Comparison of ENCODE assay signal across 8 cellular contexts in genomic region chr7:39833180-39833788, GRCh38.
DNase-seq lines count a peak whose midpoint lies in the region; ATAC-seq and TF ChIP-seq lines count a peak whose summit lies in the region.
"Not testable (repeated sequence)": the region's sequence is repeated elsewhere in the genome, so short reads cannot be mapped to it uniquely, and the experiment has no call there.

No MANE protein-coding gene starts in this region.

- CTCF ChIA-PET in MCF 10A (lab: Yijun Ruan, JAX), result not testable (repeated sequence)

- not testable (repeated sequence) for H3K36me3 Mint-ChIP-seq in MCF 10A (ENCODE audit: insufficient read depth, unreplicated experiment); stimulated activated naive CD8-positive, alpha-beta T cell treated with anti-CD3 and anti-CD28 coated beads, Interleukin-15, Interleukin-2, amounts not matched to agents 100 ng/mL and 50 ng/mL, for 24 hours (ENCODE audit: low read depth)

- H2BK120ac ChIP-seq in neuronal stem cell (ENCODE audit: low read depth, low read length), result not testable (repeated sequence)

- not testable (repeated sequence) for H3K27me3 ChIP-seq in right atrium auricular region
- peaks cover 0 to 83% (median 15%) of the 10 kb centered on the region in 3 experiments for H3K27me3 ChIP-seq in neuronal stem cell (ENCODE audit: control insufficient read depth in 3 of 3, insufficient read depth in 3 of 3, low read depth in 1 of 3, low read length in 3 of 3)

- H3K27ac Mint-ChIP-seq in MCF 10A (ENCODE audit: low read depth, unreplicated experiment); stimulated activated naive CD8-positive, alpha-beta T cell treated with anti-CD3 and anti-CD28 coated beads, Interleukin-15, Interleukin-2, amounts not matched to agents 100 ng/mL and 50 ng/mL, for 24 hours: not testable (repeated sequence)

- H3K18ac ChIP-seq in neuronal stem cell (ENCODE audit: low read length), result not testable (repeated sequence)

- H3K27me3 Mint-ChIP-seq in MCF 10A (ENCODE audit: insufficient read depth, unreplicated experiment), result not testable (repeated sequence)
- H3K27me3 Mint-ChIP-seq in stimulated activated naive CD8-positive, alpha-beta T cell treated with anti-CD3 and anti-CD28 coated beads, Interleukin-15, Interleukin-2, amounts not matched to agents 100 ng/mL and 50 ng/mL, for 24 hours, result peaks cover 61% of the 10 kb centered on the region

- in situ Hi-C loops in Caki2 (cut with HindIII; ENCODE audit: low pct_unique_long_range_greater_than_20kb, low sequenced_read_pairs), result not testable (repeated sequence)

- ATAC-seq in HG03097 (IDR thresholded peaks at IDR 0.05; ENCODE audit: low FRiP score, unreplicated experiment), result peak; percentile 57

- peak overlapping the region; percentile 68 for H3K4me2 ChIP-seq in neuronal stem cell (ENCODE audit: insufficient read depth, low read length, poor library complexity, severe bottlenecking)

- not testable (repeated sequence) for H3K36me3 ChIP-seq in right atrium auricular region; neuronal stem cell (replicated peaks in 1 of 2; ENCODE audit: control insufficient read depth in 2 of 2, insufficient read depth in 2 of 2, low read length in 2 of 2)

- not testable (repeated sequence) for H3K23ac ChIP-seq in neuronal stem cell (ENCODE audit: low read depth, low read length, poor library complexity)

- H3K79me1 ChIP-seq in neuronal stem cell (ENCODE audit: low read depth, low read length), result not testable (repeated sequence)

- not testable (repeated sequence) for H4K91ac ChIP-seq in neuronal stem cell (ENCODE audit: low read depth, low read length, poor library complexity)

- not testable (repeated sequence) for BruUV-seq in MCF 10A (replicated peaks; lab: Mats Ljungman, UMichigan)

- not testable (repeated sequence) for H2BK12ac ChIP-seq in neuronal stem cell (ENCODE audit: low read length)

- not testable (repeated sequence) for H2BK5ac ChIP-seq in neuronal stem cell (ENCODE audit: low read length)

- not testable (repeated sequence) for H3K27ac ChIP-seq in right atrium auricular region; neuronal stem cell (replicated peaks; ENCODE audit: low read length)

- peak overlapping the region; percentile 43 to 55 for H3K4me3 ChIP-seq in right atrium auricular region
- peak overlapping the region; percentile 36 to 72 for H3K4me3 ChIP-seq in neuronal stem cell (ENCODE audit: low read length in 2 of 2)

- H4K8ac ChIP-seq in neuronal stem cell (ENCODE audit: low read depth, low read length), result not testable (repeated sequence)

- intact Hi-C loops in MCF 10A (cut with micrococcal nuclease), result not testable (repeated sequence)

- POLR2A ChIA-PET in MCF 10A (lab: Yijun Ruan, JAX), result not testable (repeated sequence)

- peak overlapping the region; percentile 91 for H2AFZ ChIP-seq in neuronal stem cell (ENCODE audit: low read length)

- not testable (repeated sequence) for H3K14ac ChIP-seq in neuronal stem cell (ENCODE audit: low read length)

- H3K4me1 Mint-ChIP-seq in MCF 10A (ENCODE audit: insufficient read depth, unreplicated experiment); stimulated activated naive CD8-positive, alpha-beta T cell treated with anti-CD3 and anti-CD28 coated beads, Interleukin-15, Interleukin-2, amounts not matched to agents 100 ng/mL and 50 ng/mL, for 24 hours (ENCODE audit: low read depth): not testable (repeated sequence)

- not testable (repeated sequence) for H3K9me3 ChIP-seq in right atrium auricular region; neuronal stem cell (replicated peaks in 1 of 2; ENCODE audit: control insufficient read depth in 2 of 2, insufficient read depth in 1 of 2, low read depth in 1 of 2, low read length in 2 of 2)

- peak overlapping the region; percentile 62 for H3K4me3 Mint-ChIP-seq in MCF 10A (ENCODE audit: unreplicated experiment)
- H3K4me3 Mint-ChIP-seq in stimulated activated naive CD8-positive, alpha-beta T cell treated with anti-CD3 and anti-CD28 coated beads, Interleukin-15, Interleukin-2, amounts not matched to agents 100 ng/mL and 50 ng/mL, for 24 hours, result peak overlapping the region; percentile 40

- H3K9me3 Mint-ChIP-seq in MCF 10A (ENCODE audit: unreplicated experiment); stimulated activated naive CD8-positive, alpha-beta T cell treated with anti-CD3 and anti-CD28 coated beads, Interleukin-15, Interleukin-2, amounts not matched to agents 100 ng/mL and 50 ng/mL, for 24 hours: not testable (repeated sequence)

- not testable (repeated sequence) for H2AK5ac ChIP-seq in neuronal stem cell (ENCODE audit: low read depth, low read length)

- not testable (repeated sequence) for H3K4me1 ChIP-seq in right atrium auricular region; neuronal stem cell (ENCODE audit: control insufficient read depth in 2 of 2, insufficient read depth in 1 of 2, low read depth in 1 of 2, low read length in 2 of 2)

- H2BK15ac ChIP-seq in neuronal stem cell (ENCODE audit: low read length), result not testable (repeated sequence)

- DNase-seq in Caki2 (ENCODE audit: low read depth), result peak; percentile 38
- DNase-seq in NCI-H510A treated with DMSO at 0.1 percent for 48 hours (lab: John Stamatoyannopoulos, UW), result peak; percentile 50
- peak; percentile 2 to 11 for DNase-seq in activated CD4-positive, alpha-beta T cell treated with anti-CD3 and anti-CD28 coated beads for 4 hours
- peak; percentile 27 for DNase-seq in MCF 10A (ENCODE audit: unreplicated experiment)
- not testable (repeated sequence) for DNase-seq in right atrium auricular region (ENCODE audit: low spot score)
- peak; percentile 68 for DNase-seq in neuronal stem cell (ENCODE audit: low spot score)

- WGBS in neuronal stem cell (ENCODE audit: extremely low coverage in 2 of 2, insufficient read length in 2 of 2, insufficient replicate concordance in 1 of 2), 2 donors, result no CpG with 5 or more reads among the region's 71 CpGs

- H3K4ac ChIP-seq in neuronal stem cell (ENCODE audit: low read length), result not testable (repeated sequence)

- not testable (repeated sequence) for TF ChIP-seq CTCF in MCF 10A (IDR thresholded peaks at IDR 0.05; ENCODE audit: unreplicated experiment)
- TF ChIP-seq CTCF in right atrium auricular region (IDR thresholded peaks at IDR 0.05), result peak in 1 of 2 donors; percentile 18

- not testable (repeated sequence) for H3K9ac ChIP-seq in neuronal stem cell (ENCODE audit: low read depth, low read length, poor library complexity)
